7 cellular contexts compared by ENCODE assay signal in the genomic region with DNA sequence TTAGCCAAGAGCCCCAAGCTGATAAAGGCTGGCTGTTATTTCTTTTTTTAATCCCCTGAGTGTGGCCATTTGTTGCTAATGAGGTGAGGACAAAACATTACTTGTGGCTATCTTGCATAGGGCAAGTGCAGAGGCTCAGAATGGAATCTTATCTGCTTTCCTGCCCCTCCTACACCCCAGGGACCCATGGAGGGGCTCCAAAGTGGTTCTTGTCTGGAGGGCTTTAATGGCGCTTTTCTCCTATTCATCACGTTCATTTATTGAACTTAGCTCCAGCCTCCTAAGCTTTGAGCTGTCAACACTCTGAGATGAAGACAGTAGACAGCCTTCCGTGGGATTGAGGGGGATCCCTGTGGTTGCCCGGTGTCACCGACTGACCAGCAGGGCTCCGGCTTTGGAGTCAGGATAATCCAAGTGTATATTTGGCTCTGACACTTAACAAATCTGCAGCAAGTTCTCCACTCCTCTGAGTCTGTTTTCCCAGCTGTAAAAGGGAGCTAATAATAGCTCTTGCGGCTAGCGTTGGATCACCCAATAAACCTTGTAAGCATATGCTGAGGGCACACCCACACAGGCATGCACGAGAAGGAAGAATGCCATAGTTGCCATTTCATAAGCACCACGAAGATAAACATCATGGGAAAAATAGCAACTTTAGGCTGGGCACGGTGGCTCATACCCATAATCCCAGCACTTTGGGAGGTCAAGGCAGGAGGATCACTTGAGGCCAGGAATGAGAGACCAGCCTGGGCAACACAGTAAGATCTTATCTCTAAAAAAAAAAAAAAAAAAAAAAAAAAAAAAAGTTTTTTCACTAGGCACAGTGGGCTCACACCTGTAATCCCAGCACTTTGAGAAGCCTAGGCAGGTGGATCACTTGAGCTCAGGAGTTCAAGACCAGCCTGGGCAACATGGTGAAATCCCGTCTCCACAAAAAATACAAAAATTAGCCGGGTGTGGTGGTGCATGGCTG. TPM values are rescaled to one million over a fixed set of nuclear protein-coding genes. Genes with fewer than 3 reads are reported as not detected.
A peak's percentile ranks its signal among the peaks of the same experiment; 100 is the strongest.
DNase-seq lines count a peak whose midpoint lies in the region; ATAC-seq and TF ChIP-seq lines count a peak whose summit lies in the region.

No MANE protein-coding gene starts in this region.

- no peak overlapping the region for H3K4me3 ChIP-seq in RWPE2 (ENCODE audit: severe bottlenecking)
- H3K4me3 ChIP-seq in stomach = no peak overlapping the region

- peaks cover 6% of the 10 kb centered on the region for H3K36me3 Mint-ChIP-seq in glutamatergic neuron (ENCODE audit: unreplicated experiment)
- H3K36me3 Mint-ChIP-seq in natural killer cell treated with Interleukin-12 subunit alpha and Interleukin-12 subunit beta and Interleukin-15 and Interleukin-18, amount 100 ng/mL, for 72 hours = peaks cover 16% of the 10 kb centered on the region

- no peak overlapping the region for H3K4me3 Mint-ChIP-seq in glutamatergic neuron (ENCODE audit: unreplicated experiment)
- H3K4me3 Mint-ChIP-seq in natural killer cell treated with Interleukin-12 subunit alpha and Interleukin-12 subunit beta and Interleukin-15 and Interleukin-18, amount 100 ng/mL, for 72 hours = no peak overlapping the region

- intact Hi-C loops in stomach (cut with DNase I; ENCODE audit: low total_unique reads) = no loop called here

- no peaks in the 10 kb centered on the region for H3K4me1 ChIP-seq in RWPE2 (ENCODE audit: insufficient read depth, poor library complexity, severe bottlenecking)
- H3K4me1 ChIP-seq in stomach = peaks cover 10 to 67% (median 38%) of the 10 kb centered on the region in 4 donors

- no peak for TF ChIP-seq POLR2A in stomach (IDR thresholded peaks at IDR 0.05)

- DNase-seq in HS-27A (ENCODE audit: low read depth) (peak; percentile 74), RWPE2 (ENCODE audit: low spot score) (no peak), glutamatergic neuron (peak; percentile 39), stomach (peak; percentile 44), SW 1271 (lab: John Stamatoyannopoulos, UW) (no peak)
- DNase-seq in natural killer cell treated with Interleukin-12 subunit alpha and Interleukin-12 subunit beta and Interleukin-15 and Interleukin-18, amount 100 ng/mL, for 72 hours (ENCODE audit: low spot score) = no peak

- H3K27me3 Mint-ChIP-seq in glutamatergic neuron (ENCODE audit: unreplicated experiment) = peaks cover under 1% of the 10 kb centered on the region
- peaks cover 19 to 24% of the 10 kb centered on the region in 2 donors for H3K27me3 Mint-ChIP-seq in natural killer cell treated with Interleukin-12 subunit alpha and Interleukin-12 subunit beta and Interleukin-15 and Interleukin-18, amount 100 ng/mL, for 72 hours

- ATAC-seq in RWPE2 (ENCODE audit: low read depth) (peak; percentile 96), GM18873 (IDR thresholded peaks at IDR 0.05; ENCODE audit: low FRiP score, unreplicated experiment) (no peak)
- ATAC-seq in natural killer cell treated with Interleukin-12 subunit alpha and Interleukin-12 subunit beta and Interleukin-15 and Interleukin-18, amount 100 ng/mL, for 72 hours = no peak

- peaks cover 7% of the 10 kb centered on the region for H3K4me1 Mint-ChIP-seq in glutamatergic neuron (ENCODE audit: low read depth, unreplicated experiment)
- H3K4me1 Mint-ChIP-seq in natural killer cell treated with Interleukin-12 subunit alpha and Interleukin-12 subunit beta and Interleukin-15 and Interleukin-18, amount 100 ng/mL, for 72 hours (ENCODE audit: low read depth in 2 of 2) = no peaks in the 10 kb centered on the region

- H3K9me3 ChIP-seq in RWPE2 (ENCODE audit: severe bottlenecking) = no peaks in the 10 kb centered on the region
- peaks cover 0 to 10% (median 4%) of the 10 kb centered on the region in 4 donors for H3K9me3 ChIP-seq in stomach

- H3K27ac ChIP-seq in RWPE2 (ENCODE audit: poor library complexity, severe bottlenecking) (no peak overlapping the region), stomach (peak overlapping the region in 4 of 5 donors; percentile 61 to 85 (median 73))

- WGBS in stomach, 5 donors = 15 to 35% (median 31%) methylated on average over 12 to 13 of the region's 13 CpGs

- no peak for TF ChIP-seq EP300 in stomach (IDR thresholded peaks at IDR 0.05)

- H3K9me3 Mint-ChIP-seq in glutamatergic neuron (ENCODE audit: unreplicated experiment) = peaks cover 4% of the 10 kb centered on the region
- peaks cover 6% of the 10 kb centered on the region for H3K9me3 Mint-ChIP-seq in natural killer cell treated with Interleukin-12 subunit alpha and Interleukin-12 subunit beta and Interleukin-15 and Interleukin-18, amount 100 ng/mL, for 72 hours

- no peaks in the 10 kb centered on the region for H3K36me3 ChIP-seq in RWPE2 (ENCODE audit: low read depth)
- H3K36me3 ChIP-seq in stomach = no peaks in the 10 kb centered on the region

- no peak for TF ChIP-seq CTCF in RWPE2 (IDR thresholded peaks at IDR 0.05; ENCODE audit: poor library complexity, severe bottlenecking)
- TF ChIP-seq CTCF in glutamatergic neuron (IDR thresholded peaks at IDR 0.05; ENCODE audit: partially characterized antibody, unreplicated experiment) = no peak
- no peak for TF ChIP-seq CTCF in stomach (IDR thresholded peaks at IDR 0.05)

- peaks cover 3% of the 10 kb centered on the region for H3K27me3 ChIP-seq in RWPE2 (ENCODE audit: insufficient read depth, poor library complexity, severe bottlenecking)
- H3K27me3 ChIP-seq in stomach = peaks cover 0 to 6% (median 0%) of the 10 kb centered on the region in 3 donors

- no peak overlapping the region for H3K27ac Mint-ChIP-seq in glutamatergic neuron (ENCODE audit: unreplicated experiment)
- no peak overlapping the region for H3K27ac Mint-ChIP-seq in natural killer cell treated with Interleukin-12 subunit alpha and Interleukin-12 subunit beta and Interleukin-15 and Interleukin-18, amount 100 ng/mL, for 72 hours

RNA-seq across cellular contexts. Expression of gene MYH11, which starts 44.8 kb away (rescaled TPM):
- total RNA-seq in glutamatergic neuron (ENCODE audit: unreplicated experiment) (0.10 TPM), stomach (1,000 to 10,000 TPM in 4 of 5 donors, 100 to 1,000 TPM in 1; 496 to 3,048 (median 1,297) TPM)
- 100 to 1,000 TPM in 1 of 3 donors, 10 to 100 TPM in 2; 33.8 to 494 (median 44.0) TPM for polyA plus RNA-seq in stomach
- not detected for total RNA-seq in natural killer cell treated with Interleukin-12 subunit alpha and Interleukin-12 subunit beta and Interleukin-15 and Interleukin-18, amount 100 ng/mL, for 72 hours

Comparison
In these comparisons a context has a peak if more than half of its experiments do, and no peak if none do; other contexts are left out.
1. DNase-seq: peak in HS-27A (single experiment), glutamatergic neuron (single experiment) and stomach (single experiment); none in RWPE2 (single experiment), natural killer cell treated with Interleukin-12 subunit alpha and Interleukin-12 subunit beta and Interleukin-15 and Interleukin-18, amount 100 ng/mL, for 72 hours (single experiment) and SW 1271 (0 of 2).
2. RNA of gene MYH11, which starts 44.8 kb away (total RNA-seq): 496 to 3,048 TPM in stomach; 0.10 TPM in glutamatergic neuron (single experiment) and not detected in natural killer cell treated with Interleukin-12 subunit alpha and Interleukin-12 subunit beta and Interleukin-15 and Interleukin-18, amount 100 ng/mL, for 72 hours; every median in the first group is over 100 times any median in the second.